Comparison of ENCODE assay signal across 1 cellular context in genomic region chr3:5016218-5017161, GRCh38.
TF ChIP-seq lines count a peak whose summit lies in the region.

No MANE protein-coding gene starts in this region.

TF ChIP-seq in K562, 482 proteins besides CTCF, POLR2A, EP300 and RAD21 (continued from another document and continues in another):
- TF ChIP-seq GTF2B (IDR thresholded peaks at IDR 0.05; ENCODE audit: extremely low read depth, insufficient read length) (no peak), ZFX (CRISPR knock-in tag; IDR thresholded peaks at IDR 0.05) (no peak), RFX5 (IDR thresholded peaks at IDR 0.05; ENCODE audit: low read depth, low read length) (no peak), ZNF668 (CRISPR knock-in tag; IDR thresholded peaks at IDR 0.05) (no peak), GABPB1 (CRISPR knock-in tag; IDR thresholded peaks at IDR 0.05) (no peak), E2F6 (IDR thresholded peaks at IDR 0.05; ENCODE audit: borderline replicate concordance in 1 of 2, extremely low read depth in 1 of 2, insufficient read depth in 1 of 2, insufficient read length in 1 of 2, low read depth in 1 of 2, low read length in 1 of 2, poor library complexity in 1 of 2, severe bottlenecking in 1 of 2) (peak in 1 of 2 experiments; percentile 42), MCM3 (IDR thresholded peaks at IDR 0.05) (no peak), CHD4 (IDR thresholded peaks at IDR 0.05; ENCODE audit: insufficient read depth, insufficient replicate concordance, low read depth, low read length, poor library complexity, severe bottlenecking) (no peak), TEAD2 (tag; IDR thresholded peaks at IDR 0.05) (no peak), ELF2 (CRISPR knock-in tag; IDR thresholded peaks at IDR 0.05) (no peak), JUND (IDR thresholded peaks at IDR 0.05; ENCODE audit: borderline replicate concordance, low read depth, low read length) (peak; percentile 99), JUND (tag; IDR thresholded peaks at IDR 0.05; ENCODE audit: borderline replicate concordance, low read depth, low read length) (peak; percentile 97; the same call in 2 of the 3 replicates), ZNF121 (CRISPR knock-in tag; conservative IDR thresholded peaks at IDR 0.05) (no peak), CREB3L1 (IDR thresholded peaks at IDR 0.05; ENCODE audit: borderline replicate concordance, low read depth) (peak; percentile 53; the same call in 1 of the 2 replicates), MEF2D (tag; conservative IDR thresholded peaks at IDR 0.05; ENCODE audit: low read depth) (peak; percentile 78), SNAPC5 (CRISPR knock-in tag; IDR thresholded peaks at IDR 0.05) (no peak), U2AF1 (optimal IDR thresholded peaks at IDR 0.05; ENCODE audit: low read depth, low read length) (no peak), LARP7 (IDR thresholded peaks at IDR 0.05) (no peak; the same call in 1 of the 2 replicates), ARNT (IDR thresholded peaks at IDR 0.05) (peak; percentile 89 to 97; a peak in 3 of 4 replicates), ZNF785 (CRISPR knock-in tag; IDR thresholded peaks at IDR 0.05) (no peak), ZNF518B (CRISPR knock-in tag; IDR thresholded peaks at IDR 0.05) (no peak), GATA2 (CRISPR knock-in tag; IDR thresholded peaks at IDR 0.05) (peak; percentile 92), ZSCAN29 (IDR thresholded peaks at IDR 0.05) (no peak)
- TF ChIP-seq, protein P1, sequence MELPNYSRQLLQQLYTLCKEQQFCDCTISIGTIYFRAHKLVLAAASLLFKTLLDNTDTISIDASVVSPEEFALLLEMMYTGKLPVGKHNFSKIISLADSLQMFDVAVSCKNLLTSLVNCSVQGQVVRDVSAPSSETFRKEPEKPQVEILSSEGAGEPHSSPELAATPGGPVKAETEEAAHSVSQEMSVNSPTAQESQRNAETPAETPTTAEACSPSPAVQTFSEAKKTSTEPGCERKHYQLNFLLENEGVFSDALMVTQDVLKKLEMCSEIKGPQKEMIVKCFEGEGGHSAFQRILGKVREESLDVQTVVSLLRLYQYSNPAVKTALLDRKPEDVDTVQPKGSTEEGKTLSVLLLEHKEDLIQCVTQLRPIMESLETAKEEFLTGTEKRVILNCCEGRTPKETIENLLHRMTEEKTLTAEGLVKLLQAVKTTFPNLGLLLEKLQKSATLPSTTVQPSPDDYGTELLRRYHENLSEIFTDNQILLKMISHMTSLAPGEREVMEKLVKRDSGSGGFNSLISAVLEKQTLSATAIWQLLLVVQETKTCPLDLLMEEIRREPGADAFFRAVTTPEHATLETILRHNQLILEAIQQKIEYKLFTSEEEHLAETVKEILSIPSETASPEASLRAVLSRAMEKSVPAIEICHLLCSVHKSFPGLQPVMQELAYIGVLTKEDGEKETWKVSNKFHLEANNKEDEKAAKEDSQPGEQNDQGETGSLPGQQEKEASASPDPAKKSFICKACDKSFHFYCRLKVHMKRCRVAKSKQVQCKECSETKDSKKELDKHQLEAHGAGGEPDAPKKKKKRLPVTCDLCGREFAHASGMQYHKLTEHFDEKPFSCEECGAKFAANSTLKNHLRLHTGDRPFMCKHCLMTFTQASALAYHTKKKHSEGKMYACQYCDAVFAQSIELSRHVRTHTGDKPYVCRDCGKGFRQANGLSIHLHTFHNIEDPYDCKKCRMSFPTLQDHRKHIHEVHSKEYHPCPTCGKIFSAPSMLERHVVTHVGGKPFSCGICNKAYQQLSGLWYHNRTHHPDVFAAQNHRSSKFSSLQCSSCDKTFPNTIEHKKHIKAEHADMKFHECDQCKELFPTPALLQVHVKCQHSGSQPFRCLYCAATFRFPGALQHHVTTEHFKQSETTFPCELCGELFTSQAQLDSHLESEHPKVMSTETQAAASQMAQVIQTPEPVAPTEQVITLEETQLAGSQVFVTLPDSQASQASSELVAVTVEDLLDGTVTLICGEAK (IDR thresholded peaks at IDR 0.05), result no peak; the same call in 1 of the 2 replicates
- TF ChIP-seq, protein P1 (CRISPR knock-in tag; IDR thresholded peaks at IDR 0.05), result no peak
- TF ChIP-seq, protein P2, sequence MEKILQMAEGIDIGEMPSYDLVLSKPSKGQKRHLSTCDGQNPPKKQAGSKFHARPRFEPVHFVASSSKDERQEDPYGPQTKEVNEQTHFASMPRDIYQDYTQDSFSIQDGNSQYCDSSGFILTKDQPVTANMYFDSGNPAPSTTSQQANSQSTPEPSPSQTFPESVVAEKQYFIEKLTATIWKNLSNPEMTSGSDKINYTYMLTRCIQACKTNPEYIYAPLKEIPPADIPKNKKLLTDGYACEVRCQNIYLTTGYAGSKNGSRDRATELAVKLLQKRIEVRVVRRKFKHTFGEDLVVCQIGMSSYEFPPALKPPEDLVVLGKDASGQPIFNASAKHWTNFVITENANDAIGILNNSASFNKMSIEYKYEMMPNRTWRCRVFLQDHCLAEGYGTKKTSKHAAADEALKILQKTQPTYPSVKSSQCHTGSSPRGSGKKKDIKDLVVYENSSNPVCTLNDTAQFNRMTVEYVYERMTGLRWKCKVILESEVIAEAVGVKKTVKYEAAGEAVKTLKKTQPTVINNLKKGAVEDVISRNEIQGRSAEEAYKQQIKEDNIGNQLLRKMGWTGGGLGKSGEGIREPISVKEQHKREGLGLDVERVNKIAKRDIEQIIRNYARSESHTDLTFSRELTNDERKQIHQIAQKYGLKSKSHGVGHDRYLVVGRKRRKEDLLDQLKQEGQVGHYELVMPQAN (IDR thresholded peaks at IDR 0.05; ENCODE audit: borderline replicate concordance), result no peak
- TF ChIP-seq, protein P3, sequence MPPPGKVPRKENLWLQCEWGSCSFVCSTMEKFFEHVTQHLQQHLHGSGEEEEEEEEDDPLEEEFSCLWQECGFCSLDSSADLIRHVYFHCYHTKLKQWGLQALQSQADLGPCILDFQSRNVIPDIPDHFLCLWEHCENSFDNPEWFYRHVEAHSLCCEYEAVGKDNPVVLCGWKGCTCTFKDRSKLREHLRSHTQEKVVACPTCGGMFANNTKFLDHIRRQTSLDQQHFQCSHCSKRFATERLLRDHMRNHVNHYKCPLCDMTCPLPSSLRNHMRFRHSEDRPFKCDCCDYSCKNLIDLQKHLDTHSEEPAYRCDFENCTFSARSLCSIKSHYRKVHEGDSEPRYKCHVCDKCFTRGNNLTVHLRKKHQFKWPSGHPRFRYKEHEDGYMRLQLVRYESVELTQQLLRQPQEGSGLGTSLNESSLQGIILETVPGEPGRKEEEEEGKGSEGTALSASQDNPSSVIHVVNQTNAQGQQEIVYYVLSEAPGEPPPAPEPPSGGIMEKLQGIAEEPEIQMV (tag; conservative IDR thresholded peaks at IDR 0.05; ENCODE audit: low read depth), result no peak
